Comparison of ENCODE assay signal across 9 cellular contexts in the genomic region with DNA sequence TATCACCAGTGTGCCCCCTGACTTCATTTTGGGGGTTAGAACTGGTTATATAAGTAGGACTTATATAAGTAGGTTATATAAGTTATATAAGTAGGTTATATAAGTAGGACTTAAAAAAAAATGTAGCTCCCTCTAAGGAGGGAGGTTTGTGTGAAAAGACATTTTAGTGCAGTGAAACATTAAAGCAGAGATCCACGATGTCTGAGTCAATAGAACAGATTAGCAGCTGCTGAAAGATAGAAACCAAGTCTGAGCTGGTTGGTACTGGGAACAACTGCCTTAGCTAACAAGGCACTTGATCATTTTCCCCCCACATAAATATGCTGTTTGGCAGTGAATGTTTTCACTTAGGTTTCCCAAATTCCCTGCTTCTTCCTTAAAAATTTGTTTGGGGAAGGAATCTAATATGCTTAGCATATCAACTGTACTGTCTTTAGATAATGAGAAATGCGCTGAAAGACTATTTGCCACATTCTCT. TPM values are rescaled to one million over a fixed set of nuclear protein-coding genes. Genes with fewer than 3 reads are reported as not detected.
A peak's percentile ranks its signal among the peaks of the same experiment; 100 is the strongest.
DNase-seq lines count a peak whose midpoint lies in the region; ATAC-seq and TF ChIP-seq lines count a peak whose summit lies in the region.
"Had no signal": no experiment of that assay in that cellular context is flagged by ENCODE, and none has a peak within 500 bp of the region (broad histone marks: within the 10 kb centered on the region; RNA-seq: fewer than 3 reads in every experiment).

No MANE protein-coding gene starts in this region.

- CTCF ChIA-PET in AG04449 (lab: Yijun Ruan, JAX), result interaction anchor here (1.1 to 2.7 kb wide), 5 partner anchors 11 to 533 kb away, joined by 3 to 19 read pairs (median 6); a partner anchor contains a TSS

- no peaks in the 10 kb centered on the region for H3K27me3 ChIP-seq in H9 (ENCODE audit: insufficient read depth, low read length)
- no peaks in the 10 kb centered on the region for H3K27me3 ChIP-seq in subcutaneous abdominal adipose tissue (ENCODE audit: control insufficient read depth in 5 of 5, insufficient read depth in 4 of 5, low read length in 5 of 5)

- H2AK5ac ChIP-seq in H9 (ENCODE audit: insufficient read length, low read length), result no peak overlapping the region

- no peak overlapping the region for H2BK20ac ChIP-seq in H9 (ENCODE audit: low read depth, low read length, poor library complexity, severe bottlenecking)

- peaks cover 9% of the 10 kb centered on the region for H3K23me2 ChIP-seq in H9 (ENCODE audit: insufficient read length, low read depth, low read length, poor library complexity, severe bottlenecking)

- H3K79me2 ChIP-seq in H9 (ENCODE audit: insufficient read depth, low read length), result peaks cover 14% of the 10 kb centered on the region

- no peak overlapping the region for H3K14ac ChIP-seq in H9 (ENCODE audit: insufficient read depth, low read length)

- peak overlapping the region; percentile 85 for H3K4me3 ChIP-seq in AG04449 (ENCODE audit: low read depth, low read length)
- H3K4me3 ChIP-seq in iPS-18c (ENCODE audit: insufficient read depth, low read depth, low read length), result peak overlapping the region; percentile 59; the same call in 1 of the 2 replicates
- peak overlapping the region; percentile 84 to 100 (median 97) for H3K4me3 ChIP-seq in subcutaneous abdominal adipose tissue (ENCODE audit: low read depth in 1 of 5, low read length in 5 of 5)

- peaks cover 7% of the 10 kb centered on the region for H3K27me3 Mint-ChIP-seq in H9 (ENCODE audit: low read depth)
- H3K27me3 Mint-ChIP-seq in activated T-helper 1 cell treated with anti-CD3 and anti-CD28 coated beads, Interleukin-12 subunit alpha, Interleukin-12 subunit beta, Interleukin-2, Interleukin-4 antibody, amounts not matched to agents 30 ng/mL and 10 ng/mL and 1 ng/mL, durations not matched to agents 14 hours and 24 hours and 36 hours (ENCODE audit: insufficient read depth), result peaks cover 25% of the 10 kb centered on the region

- H4K5ac ChIP-seq in H9 (ENCODE audit: insufficient read length, low read depth, low read length), result no peak overlapping the region

- H2BK5ac ChIP-seq in H9 (ENCODE audit: insufficient read length, low read length), result no peak overlapping the region

- TF ChIP-seq CTCF in AG04449 (IDR thresholded peaks at IDR 0.05; ENCODE audit: insufficient read depth, low read length, missing control alignments) (no peak), H9 (conservative IDR thresholded peaks at IDR 0.05) (no peak)

- H2BK12ac ChIP-seq in H9 (ENCODE audit: insufficient read length, low read depth, low read length), result no peak overlapping the region

- H4K8ac ChIP-seq in H9 (replicated peaks; ENCODE audit: insufficient read length, low read depth, low read length), result no peak overlapping the region

- no peak overlapping the region for H3K23ac ChIP-seq in H9 (ENCODE audit: insufficient read length, low read depth, low read length)

- no peak overlapping the region for H3K56ac ChIP-seq in H9 (ENCODE audit: insufficient read length, low read depth, low read length)

- H4K91ac ChIP-seq in H9 (ENCODE audit: insufficient read length, low read depth, low read length), result no peak overlapping the region

- H3K79me1 ChIP-seq in H9 (ENCODE audit: insufficient read depth, low read depth, low read length, poor library complexity, severe bottlenecking), result no peaks in the 10 kb centered on the region

- H3K9ac ChIP-seq in H9 (ENCODE audit: extremely low read depth, insufficient read length, low read length), result peak overlapping the region; percentile 96
- H3K9ac ChIP-seq in subcutaneous abdominal adipose tissue (ENCODE audit: low read length in 5 of 5), result peak overlapping the region; percentile 76 to 97 (median 85)

- peak overlapping the region; percentile 97 for H3K4me2 ChIP-seq in H9 (ENCODE audit: insufficient read depth, insufficient read length, low read length)

- H3K4ac ChIP-seq in H9 (ENCODE audit: low read depth, low read length), result no peak overlapping the region

- H3K9me3 Mint-ChIP-seq in H9, result peaks cover 0 to 3% of the 10 kb centered on the region in 2 experiments; a peak in 2 of 5 replicates
- H3K9me3 Mint-ChIP-seq in activated T-helper 1 cell treated with anti-CD3 and anti-CD28 coated beads, Interleukin-12 subunit alpha, Interleukin-12 subunit beta, Interleukin-2, Interleukin-4 antibody, amounts not matched to agents 30 ng/mL and 10 ng/mL and 1 ng/mL, durations not matched to agents 14 hours and 24 hours and 36 hours, result no peaks in the 10 kb centered on the region

- WGBS in H9 (ENCODE audit: extremely low coverage, insufficient read length, low lambda C conversion rate), result no CpG with 5 or more reads among the region's 2 CpGs

- POLR2A ChIA-PET in AG04449 (lab: Yijun Ruan, JAX), result interaction anchor here (0.9 kb wide), 1 partner anchor 10 kb away, joined by 3 read pairs; no protein-coding TSS in a partner anchor

- H3K36me3 Mint-ChIP-seq in H9 (ENCODE audit: insufficient read depth in 1 of 3, low read depth in 3 of 3), result peaks cover 28 to 30% (median 30%) of the 10 kb centered on the region in 3 experiments
- peaks cover 29% of the 10 kb centered on the region for H3K36me3 Mint-ChIP-seq in activated T-helper 1 cell treated with anti-CD3 and anti-CD28 coated beads, Interleukin-12 subunit alpha, Interleukin-12 subunit beta, Interleukin-2, Interleukin-4 antibody, amounts not matched to agents 30 ng/mL and 10 ng/mL and 1 ng/mL, durations not matched to agents 14 hours and 24 hours and 36 hours (ENCODE audit: low read depth)

- H3K4me3 Mint-ChIP-seq in H9, result peak overlapping the region; percentile 98 to 99
- peak overlapping the region; percentile 89 for H3K4me3 Mint-ChIP-seq in activated T-helper 1 cell treated with anti-CD3 and anti-CD28 coated beads, Interleukin-12 subunit alpha, Interleukin-12 subunit beta, Interleukin-2, Interleukin-4 antibody, amounts not matched to agents 30 ng/mL and 10 ng/mL and 1 ng/mL, durations not matched to agents 14 hours and 24 hours and 36 hours

- no peak overlapping the region for H3K18ac ChIP-seq in H9 (ENCODE audit: insufficient read length, low read depth, low read length)

- peak overlapping the region in 2 of 3 experiments; percentile 68 to 97; a peak in 5 of 7 replicates for H3K27ac Mint-ChIP-seq in H9
- H3K27ac Mint-ChIP-seq in activated T-helper 1 cell treated with anti-CD3 and anti-CD28 coated beads, Interleukin-12 subunit alpha, Interleukin-12 subunit beta, Interleukin-2, Interleukin-4 antibody, amounts not matched to agents 30 ng/mL and 10 ng/mL and 1 ng/mL, durations not matched to agents 14 hours and 24 hours and 36 hours, result peak overlapping the region; percentile 90

- no peak for ATAC-seq in HG03520 (IDR thresholded peaks at IDR 0.05; ENCODE audit: unreplicated experiment)

- intact Hi-C loops in activated T-helper 1 cell treated with anti-CD3 and anti-CD28 coated beads, Interleukin-12 subunit alpha, Interleukin-12 subunit beta, Interleukin-2, Interleukin-4 antibody, amounts not matched to agents 30 ng/mL and 10 ng/mL and 1 ng/mL, durations not matched to agents 14 hours and 24 hours and 36 hours (cut with micrococcal nuclease), result loop anchor here (2.0 to 5.0 kb wide), 3 partner anchors 49 to 445 kb away; no protein-coding TSS in a partner anchor

- no peaks in the 10 kb centered on the region for H3K9me3 ChIP-seq in H9 (ENCODE audit: control insufficient read depth, low read depth, low read length)
- H3K9me3 ChIP-seq in iPS-18c (ENCODE audit: control insufficient read depth, insufficient read depth, low read length), result no peaks in the 10 kb centered on the region
- H3K9me3 ChIP-seq in subcutaneous abdominal adipose tissue (ENCODE audit: control insufficient read depth in 5 of 5, low read length in 5 of 5), result no peaks in the 10 kb centered on the region

- H2BK15ac ChIP-seq in H9 (ENCODE audit: low read depth, low read length), result no peak overlapping the region

- peaks cover 22 to 32% of the 10 kb centered on the region in 2 experiments for H3K4me1 Mint-ChIP-seq in H9
- peaks cover 32% of the 10 kb centered on the region for H3K4me1 Mint-ChIP-seq in activated T-helper 1 cell treated with anti-CD3 and anti-CD28 coated beads, Interleukin-12 subunit alpha, Interleukin-12 subunit beta, Interleukin-2, Interleukin-4 antibody, amounts not matched to agents 30 ng/mL and 10 ng/mL and 1 ng/mL, durations not matched to agents 14 hours and 24 hours and 36 hours (ENCODE audit: low read depth)

- DNase-seq in AG04449 (ENCODE audit: low read depth, low spot score) (no peak), H9 (no peak), HPDE6-E6E7 (ENCODE audit: extremely low spot score) (no peak)
- no peak for DNase-seq in activated T-helper 1 cell treated with anti-CD3 and anti-CD28 coated beads, Interleukin-12 subunit alpha, Interleukin-12 subunit beta, Interleukin-2, Interleukin-4 antibody, amounts not matched to agents 30 ng/mL and 10 ng/mL and 1 ng/mL, durations not matched to agents 14 hours and 24 hours and 36 hours (ENCODE audit: low spot score)
- no peak for DNase-seq in activated CD4-positive, CD25-positive, alpha-beta regulatory T cell treated with anti-CD3 and anti-CD28 coated beads, Interleukin-2, amount 50 U/mL, for 72 hours

- no peak overlapping the region for H2BK120ac ChIP-seq in H9 (ENCODE audit: low read depth, low read length, poor library complexity, severe bottlenecking)

- H2AFZ ChIP-seq in H9 (ENCODE audit: low read length), result peak overlapping the region; percentile 59

- H3K36me3 ChIP-seq in subcutaneous abdominal adipose tissue (ENCODE audit: control insufficient read depth in 5 of 5, insufficient read depth in 5 of 5, low read length in 5 of 5), result peaks cover 12 to 16% (median 13%) of the 10 kb centered on the region in 5 donors

- peaks cover 2% of the 10 kb centered on the region for H4K20me1 ChIP-seq in H9 (ENCODE audit: control insufficient read depth, insufficient read depth, insufficient read length)

- H3K27ac ChIP-seq in H9 (ENCODE audit: insufficient read length, low read depth, low read length) (no peak overlapping the region), subcutaneous abdominal adipose tissue (ENCODE audit: low read depth, low read length) (peak overlapping the region; percentile 94)

- no peak overlapping the region for H3T11ph ChIP-seq in H9 (ENCODE audit: low read length)

- H3K4me1 ChIP-seq in H9 (ENCODE audit: insufficient read depth, low read length) (no peaks in the 10 kb centered on the region), subcutaneous abdominal adipose tissue (ENCODE audit: control insufficient read depth in 5 of 5, insufficient read depth in 5 of 5, low read length in 5 of 5) (peaks cover 6 to 49% (median 48%) of the 10 kb centered on the region in 5 donors)

RNA-seq across cellular contexts. Expression of a gene that starts 2.1 kb away (rescaled TPM):
- total RNA-seq in H9 (2021), result 1,381 and 1,382 TPM in 2 replicates
- total RNA-seq in activated T-helper 1 cell treated with anti-CD3 and anti-CD28 coated beads, Interleukin-12 subunit alpha, Interleukin-12 subunit beta, Interleukin-2, Interleukin-4 antibody, amounts not matched to agents 30 ng/mL and 10 ng/mL and 1 ng/mL, durations not matched to agents 14 hours and 24 hours and 36 hours, result 1,027 and 1,074 TPM in 2 replicates

RNA-seq across cellular contexts. Expression of a gene that starts 13.9 kb away (rescaled TPM):
- 18.1 and 19.8 TPM in 2 replicates for total RNA-seq in H9 (2021)
- total RNA-seq in activated T-helper 1 cell treated with anti-CD3 and anti-CD28 coated beads, Interleukin-12 subunit alpha, Interleukin-12 subunit beta, Interleukin-2, Interleukin-4 antibody, amounts not matched to agents 30 ng/mL and 10 ng/mL and 1 ng/mL, durations not matched to agents 14 hours and 24 hours and 36 hours, result 3.4 and 3.7 TPM in 2 replicates

RNA-seq across cellular contexts. Expression of a gene that starts 54.6 kb away (rescaled TPM):
- not detected in 2 replicates for total RNA-seq in H9 (2021)
- 2.5 and 2.7 TPM in 2 replicates for total RNA-seq in activated T-helper 1 cell treated with anti-CD3 and anti-CD28 coated beads, Interleukin-12 subunit alpha, Interleukin-12 subunit beta, Interleukin-2, Interleukin-4 antibody, amounts not matched to agents 30 ng/mL and 10 ng/mL and 1 ng/mL, durations not matched to agents 14 hours and 24 hours and 36 hours
- total RNA-seq: lung microvascular endothelial cell had no signal
